ENCODE assay signal across 17 cellular contexts in the genomic region with DNA sequence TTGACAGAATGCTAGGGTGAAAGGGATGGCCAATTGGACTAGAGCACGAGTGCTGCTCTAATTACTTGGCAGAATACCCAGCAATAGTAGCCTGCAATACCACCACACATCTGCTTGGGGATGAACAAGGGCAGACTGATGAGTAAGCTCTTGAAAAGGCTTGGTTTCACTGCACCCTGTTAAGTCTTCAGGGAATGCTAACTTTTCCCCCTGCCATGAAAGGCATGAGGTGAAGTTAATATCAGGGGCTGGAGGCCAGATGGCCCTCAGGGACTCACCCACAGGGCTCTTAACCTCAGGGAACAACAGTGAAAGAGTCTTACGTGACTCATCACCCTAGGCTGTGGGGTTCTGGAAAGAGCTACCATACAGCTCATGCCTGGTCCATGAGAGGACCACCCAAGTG. TPM values are rescaled to one million over a fixed set of nuclear protein-coding genes. Genes with fewer than 3 reads are reported as not detected.
DNase-seq lines count a peak whose midpoint lies in the region; ATAC-seq and TF ChIP-seq lines count a peak whose summit lies in the region.
"Had no signal": no experiment of that assay in that cellular context is flagged by ENCODE, and none has a peak within 500 bp of the region (broad histone marks: within the 10 kb centered on the region; RNA-seq: fewer than 3 reads in every experiment).

No MANE protein-coding gene starts in this region.

- intact Hi-C loops in breast epithelium (cut with DNase I; ENCODE audit: low total_unique reads) = no loop called here

- no peaks in the 10 kb centered on the region for H3K9me3 ChIP-seq in breast epithelium
- H3K9me3 ChIP-seq: tibial artery had no signal

- H3K36me3 ChIP-seq in breast epithelium = no peaks in the 10 kb centered on the region
- H3K36me3 ChIP-seq: tibial artery had no signal

- no peaks in the 10 kb centered on the region for H3K4me1 ChIP-seq in breast epithelium
- H3K4me1 ChIP-seq: tibial artery had no signal

- H3K27me3 ChIP-seq in breast epithelium = no peaks in the 10 kb centered on the region
- H3K27me3 ChIP-seq: tibial artery had no signal

- TF ChIP-seq CTCF in breast epithelium (IDR thresholded peaks at IDR 0.05) = no peak

- TF ChIP-seq POLR2A in breast epithelium (IDR thresholded peaks at IDR 0.05) = no peak

- H3K4me3 ChIP-seq in breast epithelium = no peak overlapping the region
- H3K4me3 ChIP-seq: tibial artery had no signal

- no peak overlapping the region for H3K27ac ChIP-seq in breast epithelium
- H3K27ac ChIP-seq: tibial artery had no signal

- peak; percentile 8 for DNase-seq in EL
- peak; percentile 78 for DNase-seq in T1000 (lab: John Stamatoyannopoulos, UW)
- no peak for DNase-seq in breast epithelium (ENCODE audit: low spot score in 2 of 2)
- no peak for DNase-seq in GF-D8 (lab: John Stamatoyannopoulos, UW)
- DNase-seq in SIG-M5 treated with dmso at 0.1 percent for 504 hours (lab: John Stamatoyannopoulos, UW; ENCODE audit: unreplicated experiment) = no peak
- DNase-seq: activated CD4-positive, alpha-beta T cell treated with anti-CD3 and anti-CD28 coated beads, Interleukin-2, amount 50 U/mL, for 1 hour; amygdala; mesenchymal stem cell; tibial artery had no signal

- peak; percentile 76 for ATAC-seq in GM21423 (IDR thresholded peaks at IDR 0.05; ENCODE audit: unreplicated experiment)
- ATAC-seq in HG03135 (IDR thresholded peaks at IDR 0.05; ENCODE audit: unreplicated experiment) = peak; percentile 59
- no peak for ATAC-seq in HG03175 (IDR thresholded peaks at IDR 0.05; ENCODE audit: unreplicated experiment)

RNA-seq across cellular contexts. Expression of gene MYL1, which starts 51.7 kb away (rescaled TPM):
- not detected for total RNA-seq in breast epithelium
- total RNA-seq: activated T-helper 1 cell treated with anti-CD3 and anti-CD28 coated beads, Interleukin-12 subunit alpha, Interleukin-12 subunit beta, Interleukin-2, Interleukin-4 antibody, amounts not matched to agents 30 ng/mL and 10 ng/mL and 1 ng/mL, durations not matched to agents 14 hours and 24 hours and 36 hours; fibroblast of lung; NCI-H460; omental fat pad; T-helper 2 cell treated with Interferon-gamma antibody and Interleukin-4, amounts not matched to agents 100 ng/mL and 5 ng/mL, for 36 hours had no signal

Comparison
In these comparisons a context has a peak if more than half of its experiments do, and no peak if none do; other contexts are left out.
1. DNase-seq: peak in EL (single experiment) and T1000 (single experiment); none in breast epithelium (0 of 2), GF-D8 (single experiment) and SIG-M5 treated with dmso at 0.1 percent for 504 hours (single experiment).